7 cellular contexts compared by ENCODE assay signal in genomic region chr21:28991861-28992525, GRCh38.
DNase-seq lines count a peak whose midpoint lies in the region; ATAC-seq lines count a peak whose summit lies in the region.

No MANE protein-coding gene starts in this region.

- H3K4me3 Mint-ChIP-seq in activated naive CD8-positive, alpha-beta T cell treated with anti-CD3 and anti-CD28 coated beads, Interleukin-2, amount 50 U/mL, for 24 hours: peak overlapping the region; percentile 99

- peaks cover 14% of the 10 kb centered on the region for H3K4me1 ChIP-seq in stomach smooth muscle (ENCODE audit: control insufficient read depth, insufficient read depth, low read length)

- peak overlapping the region; percentile 86 to 95 for H3K9ac ChIP-seq in stomach smooth muscle (ENCODE audit: low read length in 2 of 2)

- H3K27ac ChIP-seq in stomach smooth muscle (ENCODE audit: low read length): peak overlapping the region; percentile 82

- no peaks in the 10 kb centered on the region for H3K27me3 ChIP-seq in stomach smooth muscle (ENCODE audit: control insufficient read depth in 1 of 2, insufficient read depth in 2 of 2, low read length in 2 of 2)

- H3K36me3 Mint-ChIP-seq in activated naive CD8-positive, alpha-beta T cell treated with anti-CD3 and anti-CD28 coated beads, Interleukin-2, amount 50 U/mL, for 24 hours (ENCODE audit: low read depth): peaks cover 11% of the 10 kb centered on the region

- no peaks in the 10 kb centered on the region for H3K27me3 Mint-ChIP-seq in activated naive CD8-positive, alpha-beta T cell treated with anti-CD3 and anti-CD28 coated beads, Interleukin-2, amount 50 U/mL, for 24 hours

- peak; percentile 3 for ATAC-seq in GM19035 (IDR thresholded peaks at IDR 0.05; ENCODE audit: unreplicated experiment)
- peak; percentile 0 for ATAC-seq in HG03521 (IDR thresholded peaks at IDR 0.05; ENCODE audit: unreplicated experiment)
- ATAC-seq in activated naive CD8-positive, alpha-beta T cell treated with anti-CD3 and anti-CD28 coated beads, Interleukin-2, amount 50 U/mL, for 24 hours: no peak
- no peak for ATAC-seq in HG02798 (IDR thresholded peaks at IDR 0.05; ENCODE audit: poor library complexity, unreplicated experiment)

- H3K27ac Mint-ChIP-seq in activated naive CD8-positive, alpha-beta T cell treated with anti-CD3 and anti-CD28 coated beads, Interleukin-2, amount 50 U/mL, for 24 hours: peak overlapping the region; percentile 97

- peaks cover 59% of the 10 kb centered on the region for H3K4me1 Mint-ChIP-seq in activated naive CD8-positive, alpha-beta T cell treated with anti-CD3 and anti-CD28 coated beads, Interleukin-2, amount 50 U/mL, for 24 hours

- peak overlapping the region; percentile 87 to 99 for H3K4me3 ChIP-seq in stomach smooth muscle (ENCODE audit: low read length in 2 of 2)

- H3K36me3 ChIP-seq in stomach smooth muscle (ENCODE audit: control insufficient read depth in 2 of 2, insufficient read depth in 2 of 2, low read length in 2 of 2): no peaks in the 10 kb centered on the region

- no peaks in the 10 kb centered on the region for H3K9me3 ChIP-seq in stomach smooth muscle (ENCODE audit: control insufficient read depth in 2 of 2, low read length in 2 of 2)

- no peaks in the 10 kb centered on the region for H3K9me3 Mint-ChIP-seq in activated naive CD8-positive, alpha-beta T cell treated with anti-CD3 and anti-CD28 coated beads, Interleukin-2, amount 50 U/mL, for 24 hours

- DNase-seq in activated naive CD8-positive, alpha-beta T cell treated with anti-CD3 and anti-CD28 coated beads, Interleukin-2, amount 50 U/mL, for 24 hours: no peak
- DNase-seq in iPS-NIHi7 (ENCODE audit: extremely low spot score): peak; percentile 11
- no peak for DNase-seq in activated CD8-positive, alpha-beta memory T cell treated with anti-CD3 and anti-CD28 coated beads, Interleukin-2, amount 50 U/mL, for 4 hours

Comparison
In these comparisons a context has a peak if more than half of its experiments do, and no peak if none do; other contexts are left out.
1. ATAC-seq: peak in GM19035 (single experiment) and HG03521 (single experiment); none in activated naive CD8-positive, alpha-beta T cell treated with anti-CD3 and anti-CD28 coated beads, Interleukin-2, amount 50 U/mL, for 24 hours (single experiment) and HG02798 (single experiment).